ENCODE assay signal across 1 cellular context in the genomic region with DNA sequence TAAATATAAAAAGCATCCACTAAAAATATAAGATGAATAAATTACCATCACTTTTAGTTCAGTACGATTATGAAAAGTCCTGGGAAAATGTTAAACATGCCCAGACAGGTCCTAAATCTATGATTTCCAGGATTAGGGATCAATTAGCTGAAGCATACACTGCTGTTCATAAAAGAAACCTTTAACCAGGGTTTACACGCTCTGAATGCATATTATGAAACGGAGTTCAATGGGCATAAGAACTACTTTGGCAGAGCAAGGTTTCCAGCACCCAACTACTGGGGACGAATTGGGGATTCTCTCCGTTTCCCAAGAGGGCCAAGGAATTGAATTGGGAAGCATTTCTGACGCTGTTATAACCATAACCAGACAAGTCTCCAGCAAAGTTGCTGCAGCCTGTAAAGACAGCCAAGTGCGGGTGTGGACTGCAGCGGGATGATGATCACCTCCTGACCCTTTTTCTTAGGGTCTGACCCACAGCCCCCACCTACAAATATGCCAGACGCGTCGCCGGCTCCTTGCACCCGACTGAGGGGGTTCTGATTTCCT.
TF ChIP-seq lines count a peak whose summit lies in the region.

No MANE protein-coding gene starts in this region.

TF ChIP-seq in HEK293, 187 proteins besides CTCF, POLR2A, EP300 and RAD21 (continued from another document):
- TF ChIP-seq, protein P1, sequence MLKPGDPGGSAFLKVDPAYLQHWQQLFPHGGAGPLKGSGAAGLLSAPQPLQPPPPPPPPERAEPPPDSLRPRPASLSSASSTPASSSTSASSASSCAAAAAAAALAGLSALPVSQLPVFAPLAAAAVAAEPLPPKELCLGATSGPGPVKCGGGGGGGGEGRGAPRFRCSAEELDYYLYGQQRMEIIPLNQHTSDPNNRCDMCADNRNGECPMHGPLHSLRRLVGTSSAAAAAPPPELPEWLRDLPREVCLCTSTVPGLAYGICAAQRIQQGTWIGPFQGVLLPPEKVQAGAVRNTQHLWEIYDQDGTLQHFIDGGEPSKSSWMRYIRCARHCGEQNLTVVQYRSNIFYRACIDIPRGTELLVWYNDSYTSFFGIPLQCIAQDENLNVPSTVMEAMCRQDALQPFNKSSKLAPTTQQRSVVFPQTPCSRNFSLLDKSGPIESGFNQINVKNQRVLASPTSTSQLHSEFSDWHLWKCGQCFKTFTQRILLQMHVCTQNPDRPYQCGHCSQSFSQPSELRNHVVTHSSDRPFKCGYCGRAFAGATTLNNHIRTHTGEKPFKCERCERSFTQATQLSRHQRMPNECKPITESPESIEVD (tag by site-specific recombination; IDR thresholded peaks at IDR 0.05): 0 out of 2 replicates have a peak, but pooled peaks have one; percentile 46
- TF ChIP-seq, protein P2, sequence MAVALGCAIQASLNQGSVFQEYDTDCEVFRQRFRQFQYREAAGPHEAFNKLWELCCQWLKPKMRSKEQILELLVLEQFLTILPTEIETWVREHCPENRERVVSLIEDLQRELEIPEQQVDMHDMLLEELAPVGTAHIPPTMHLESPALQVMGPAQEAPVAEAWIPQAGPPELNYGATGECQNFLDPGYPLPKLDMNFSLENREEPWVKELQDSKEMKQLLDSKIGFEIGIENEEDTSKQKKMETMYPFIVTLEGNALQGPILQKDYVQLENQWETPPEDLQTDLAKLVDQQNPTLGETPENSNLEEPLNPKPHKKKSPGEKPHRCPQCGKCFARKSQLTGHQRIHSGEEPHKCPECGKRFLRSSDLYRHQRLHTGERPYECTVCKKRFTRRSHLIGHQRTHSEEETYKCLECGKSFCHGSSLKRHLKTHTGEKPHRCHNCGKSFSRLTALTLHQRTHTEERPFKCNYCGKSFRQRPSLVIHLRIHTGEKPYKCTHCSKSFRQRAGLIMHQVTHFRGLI (tag by site-specific recombination; IDR thresholded peaks at IDR 0.05): no peak
- TF ChIP-seq ZNF677 (tag by site-specific recombination; IDR thresholded peaks at IDR 0.05): no peak
- no peak for TF ChIP-seq ZXDB (tag by site-specific recombination; IDR thresholded peaks at IDR 0.05)
